In genomic region chr21:25441835-25442234, GRCh38 we compare ENCODE assay signal across 26 cellular contexts.
"Had no signal": no experiment of that assay in that cellular context is flagged by ENCODE, and none has a peak within 500 bp of the region (broad histone marks: within the 10 kb centered on the region; RNA-seq: fewer than 3 reads in every experiment).

No MANE protein-coding gene starts in this region.

- H3K9ac ChIP-seq: neural progenitor cell had no signal

- H3K27ac ChIP-seq: colonic mucosa, esophagus muscularis mucosa, hepatocyte, left ventricle myocardium inferior, neural progenitor cell, testis, uterus had no signal

- H3K4me2 ChIP-seq: hepatocyte, neural progenitor cell had no signal

- H3K36me3 Mint-ChIP-seq: mesothelial cell of epicardium; naive thymus-derived CD8-positive, alpha-beta T cell; neural progenitor cell had no signal

- H2AFZ ChIP-seq: hepatocyte, neural progenitor cell had no signal

- H3K4me3 Mint-ChIP-seq: activated naive CD4-positive, alpha-beta T cell treated with anti-CD3 and anti-CD28 coated beads for 36 hours; mesothelial cell of epicardium; naive thymus-derived CD8-positive, alpha-beta T cell; neural progenitor cell; stimulated activated naive B cell treated with anti-CD40 and anti-IgM and Interleukin-4, amounts not matched to agents 10 μg/mL and 1 μg/mL and 100 μg/mL, for 72 hours had no signal

- H3K79me2 ChIP-seq: hepatocyte had no signal

- H3K36me3 ChIP-seq: colonic mucosa, esophagus muscularis mucosa, left ventricle myocardium inferior, neural progenitor cell, uterus had no signal

- H3K27me3 Mint-ChIP-seq: naive thymus-derived CD8-positive, alpha-beta T cell; stimulated activated naive B cell treated with anti-CD40 and anti-IgM and Interleukin-4, amounts not matched to agents 10 μg/mL and 1 μg/mL and 100 μg/mL, for 72 hours had no signal

- H3K9me3 Mint-ChIP-seq: activated naive CD4-positive, alpha-beta T cell treated with anti-CD3 and anti-CD28 coated beads for 36 hours; naive thymus-derived CD8-positive, alpha-beta T cell; neural progenitor cell had no signal

- H3K4me3 ChIP-seq: colonic mucosa, esophagus muscularis mucosa, hepatocyte, left ventricle myocardium inferior, neural progenitor cell, testis, uterus had no signal

- ATAC-seq: naive thymus-derived CD8-positive, alpha-beta T cell; sciatic nerve; stimulated activated naive B cell treated with anti-CD40 and anti-IgM and Interleukin-4, amounts not matched to agents 10 μg/mL and 1 μg/mL and 100 μg/mL, for 72 hours had no signal

- H3K4me1 Mint-ChIP-seq: mesothelial cell of epicardium; naive thymus-derived CD8-positive, alpha-beta T cell; neural progenitor cell had no signal

- DNase-seq: activated CD4-positive, alpha-beta T cell treated with anti-CD3 and anti-CD28 coated beads for 4 hours; activated CD4-positive, alpha-beta T cell treated with anti-CD3 and anti-CD28 coated beads, Interleukin-2, amount 50 U/mL, for 48 hours; activated CD4-positive, CD25-positive, alpha-beta regulatory T cell; activated CD8-positive, alpha-beta memory T cell treated with anti-CD3 and anti-CD28 coated beads, Interleukin-2, amount 50 U/mL, for 48 hours; activated effector memory CD4-positive, alpha-beta T cell treated with Interleukin-2 at 50 U/mL for 16 hours; activated naive CD4-positive, alpha-beta T cell treated with anti-CD3 and anti-CD28 coated beads for 36 hours; activated T-cell treated with anti-CD3 and anti-CD28 coated beads, Interleukin-2, amount 50 U/mL, for 48 hours; amygdala; colonic mucosa; glutamatergic neuron; left ventricle myocardium inferior; mammary epithelial cell; naive thymus-derived CD8-positive, alpha-beta T cell; posterior cingulate gyrus; small intestine; stimulated activated CD4-positive, alpha-beta T cell treated with anti-CD3 and anti-CD28 coated beads, Interleukin-15, amount 100 ng/mL, for 24 hours; stimulated activated CD8-positive, alpha-beta memory T cell treated with anti-CD3 and anti-CD28 coated beads, Interleukin-4, amount 100 ng/mL, for 48 hours; stimulated activated naive B cell treated with anti-CD40 and anti-IgM and Interleukin-4, amounts not matched to agents 10 μg/mL and 1 μg/mL and 100 μg/mL, for 72 hours; testis; trophoblast cell; uterus had no signal

- H3K27me3 ChIP-seq: colonic mucosa, esophagus muscularis mucosa, hepatocyte, neural progenitor cell, testis, uterus had no signal

- H3K4me1 ChIP-seq: colonic mucosa, esophagus muscularis mucosa, left ventricle myocardium inferior, neural progenitor cell, testis, uterus had no signal

- H3K9me3 ChIP-seq: colonic mucosa, esophagus muscularis mucosa, testis, uterus had no signal

- H3K27ac Mint-ChIP-seq: activated naive CD4-positive, alpha-beta T cell treated with anti-CD3 and anti-CD28 coated beads for 36 hours; mesothelial cell of epicardium; naive thymus-derived CD8-positive, alpha-beta T cell; neural progenitor cell; stimulated activated naive B cell treated with anti-CD40 and anti-IgM and Interleukin-4, amounts not matched to agents 10 μg/mL and 1 μg/mL and 100 μg/mL, for 72 hours had no signal
